Comparison of ENCODE assay signal across 8 cellular contexts in genomic region chr12:92146497-92146828, GRCh38. TPM values are rescaled to one million over a fixed set of nuclear protein-coding genes. Genes with fewer than 3 reads are reported as not detected.
DNase-seq lines count a peak whose midpoint lies in the region; ATAC-seq, FAIRE-seq and TF ChIP-seq lines count a peak whose summit lies in the region.

No MANE protein-coding gene starts in this region.

- H3K36me3 ChIP-seq in bronchial epithelial cell (ENCODE audit: control insufficient read depth, insufficient read depth, low read length), result no peaks in the 10 kb centered on the region
- peaks cover 16 to 23% of the 10 kb centered on the region in 2 donors for H3K36me3 ChIP-seq in muscle layer of duodenum (ENCODE audit: control insufficient read depth in 1 of 2, insufficient read depth in 2 of 2, low read length in 2 of 2)

- ATAC-seq in HG02938 (IDR thresholded peaks at IDR 0.05; ENCODE audit: unreplicated experiment), result no peak

- H3K4me1 Mint-ChIP-seq in IgD-negative memory B cell, result peaks cover 17 to 30% (median 19%) of the 10 kb centered on the region in 3 donors

- peak overlapping the region; percentile 88 for H3K27ac ChIP-seq in muscle layer of duodenum (ENCODE audit: low read length)

- peak overlapping the region; percentile 88 to 100 (median 99) for H3K4me3 Mint-ChIP-seq in IgD-negative memory B cell

- no peak for TF ChIP-seq CTCF in AG10803 (conservative IDR thresholded peaks at IDR 0.05; ENCODE audit: low read length)
- TF ChIP-seq CTCF in bronchial epithelial cell (IDR thresholded peaks at IDR 0.05; ENCODE audit: insufficient read depth, low read length, severe bottlenecking), result no peak

- no peaks in the 10 kb centered on the region for H3K9me3 ChIP-seq in muscle layer of duodenum (ENCODE audit: control insufficient read depth in 1 of 2, low read length in 2 of 2)

- peaks cover 26% of the 10 kb centered on the region for H3K36me3 Mint-ChIP-seq in IgD-negative memory B cell

- peaks cover 0 to 3% (median 0%) of the 10 kb centered on the region in 3 donors for H3K9me3 Mint-ChIP-seq in IgD-negative memory B cell

- no peak for FAIRE-seq in bronchial epithelial cell (lab: Jason Lieb, UNC)

- H3K27me3 Mint-ChIP-seq in IgD-negative memory B cell, result no peaks in the 10 kb centered on the region

- peak overlapping the region; percentile 88 to 100 (median 99) for H3K27ac Mint-ChIP-seq in IgD-negative memory B cell

- peaks cover 0 to 4% of the 10 kb centered on the region in 2 donors for H3K4me1 ChIP-seq in muscle layer of duodenum (ENCODE audit: control insufficient read depth in 1 of 2, insufficient read depth in 2 of 2, low read length in 2 of 2)

- no peaks in the 10 kb centered on the region for H3K27me3 ChIP-seq in bronchial epithelial cell (ENCODE audit: control insufficient read depth, insufficient read depth, low read length)
- no peaks in the 10 kb centered on the region for H3K27me3 ChIP-seq in muscle layer of duodenum (ENCODE audit: low read depth, low read length)

- peak overlapping the region; percentile 82 for H3K4me3 ChIP-seq in AG10803 (ENCODE audit: low read length)
- peak overlapping the region; percentile 60 for H3K4me3 ChIP-seq in bronchial epithelial cell (ENCODE audit: low read depth, low read length)
- H3K4me3 ChIP-seq in muscle layer of duodenum (ENCODE audit: low read depth in 1 of 2, low read length in 2 of 2), result peak overlapping the region; percentile 81 to 95

- DNase-seq in AG10803 (ENCODE audit: low read depth), result peak; percentile 43
- no peak for DNase-seq in bronchial epithelial cell (ENCODE audit: low read depth)
- no peak for DNase-seq in midbrain (lab: John Stamatoyannopoulos, UW)
- no peak for DNase-seq in activated effector memory CD4-positive, alpha-beta T cell treated with Interleukin-2 at 50 U/mL for 16 hours
- no peak for DNase-seq in effector CD8-positive, alpha-beta T cell (lab: John Stamatoyannopoulos, UW)

RNA-seq across cellular contexts. Expression of gene BTG1, which starts 0.8 kb away (rescaled TPM):
- 669 TPM for polyA plus RNA-seq in IgD-negative memory B cell
- 10.9 and 14.7 TPM in 2 replicates for total RNA-seq in bronchial epithelial cell
